Comparison of ENCODE assay signal across 11 cellular contexts in the genomic region with DNA sequence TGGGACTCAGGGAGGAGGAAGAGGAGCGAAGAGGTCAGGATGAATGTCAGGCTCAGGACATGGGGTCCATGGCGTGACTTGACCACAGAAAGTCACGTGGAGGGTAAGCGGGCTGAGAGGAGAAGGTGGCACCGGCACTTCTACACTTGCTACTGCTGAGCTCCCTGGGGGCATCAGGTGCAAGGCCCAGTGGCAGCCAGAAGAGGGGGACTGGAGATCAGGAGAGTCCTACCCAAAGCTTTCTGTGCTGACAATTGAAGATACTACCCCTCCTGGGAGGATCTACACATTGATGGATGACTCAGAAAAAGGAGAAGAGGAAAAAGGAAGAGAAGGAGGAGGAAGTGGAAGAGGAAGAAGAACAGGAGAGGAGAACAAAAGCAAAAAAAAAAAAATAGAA. TPM values are rescaled to one million over a fixed set of nuclear protein-coding genes. Genes with fewer than 3 reads are reported as not detected.
DNase-seq lines count a peak whose midpoint lies in the region; ATAC-seq and TF ChIP-seq lines count a peak whose summit lies in the region.
"Had no signal": no experiment of that assay in that cellular context is flagged by ENCODE, and none has a peak within 500 bp of the region (broad histone marks: within the 10 kb centered on the region; RNA-seq: fewer than 3 reads in every experiment).

No MANE protein-coding gene starts in this region.

- H3K27ac ChIP-seq in RWPE2 (ENCODE audit: poor library complexity, severe bottlenecking), result peak overlapping the region; percentile 7

- DNase-seq in NOMO-1 treated with DMSO at 0.1 percent for 48 hours (lab: John Stamatoyannopoulos, UW; ENCODE audit: unreplicated experiment) (peak; percentile 30), NOMO-1 treated with dmso at 0.1 percent for 144 hours (lab: John Stamatoyannopoulos, UW; ENCODE audit: unreplicated experiment) (no peak), HCEC 1CT (peak; percentile 7), RWPE2 (ENCODE audit: low spot score) (peak; percentile 47), kidney tubule cell (ENCODE audit: low spot score) (peak; percentile 28), H7 (no peak)
- DNase-seq in activated naive CD4-positive, alpha-beta T cell treated with anti-CD3 and anti-CD28 coated beads, Interleukin-2, amount 50 U/mL, for 16 hours, result no peak
- DNase-seq: hippocampal formation, mucosa of descending colon, NCI-H524 had no signal

- TF ChIP-seq CTCF in RWPE2 (IDR thresholded peaks at IDR 0.05; ENCODE audit: poor library complexity, severe bottlenecking), result no peak

- ATAC-seq in RWPE2 (ENCODE audit: low read depth), result no peak
- ATAC-seq in GM19035 (IDR thresholded peaks at IDR 0.05; ENCODE audit: unreplicated experiment), result no peak
- ATAC-seq: mucosa of descending colon had no signal

- peaks cover 37% of the 10 kb centered on the region for H3K4me1 ChIP-seq in RWPE2 (ENCODE audit: insufficient read depth, poor library complexity, severe bottlenecking)

- H3K36me3 ChIP-seq in RWPE2 (ENCODE audit: low read depth), result peaks cover 56% of the 10 kb centered on the region
- H3K36me3 ChIP-seq in H7 (replicated peaks; ENCODE audit: control insufficient read depth, insufficient read depth, low read length), result peaks cover 7% of the 10 kb centered on the region

- H3K4me3 ChIP-seq in RWPE2 (ENCODE audit: severe bottlenecking) (no peak overlapping the region), H7 (ENCODE audit: insufficient read depth, low read depth, low read length) (no peak overlapping the region)
- H3K4me3 ChIP-seq: mucosa of descending colon had no signal

- no peaks in the 10 kb centered on the region for H3K27me3 ChIP-seq in RWPE2 (ENCODE audit: insufficient read depth, poor library complexity, severe bottlenecking)
- no peaks in the 10 kb centered on the region for H3K27me3 ChIP-seq in H7 (ENCODE audit: control insufficient read depth, insufficient read depth, low read length)

- no peaks in the 10 kb centered on the region for H3K9me3 ChIP-seq in RWPE2 (ENCODE audit: severe bottlenecking)
- H3K9me3 ChIP-seq: mucosa of descending colon had no signal

RNA-seq across cellular contexts. Expression of a gene that starts 41.3 kb away (rescaled TPM):
- 1.7 and 3.3 TPM in 2 replicates for total RNA-seq in H7 (2014; rRNA removed; shearing (Covaris generic))

Comparison
In these comparisons a context has a peak if more than half of its experiments do, and no peak if none do; other contexts are left out.
1. DNase-seq: peak in NOMO-1 treated with DMSO at 0.1 percent for 48 hours (single experiment), HCEC 1CT (single experiment), RWPE2 (single experiment) and kidney tubule cell (single experiment); none in NOMO-1 treated with dmso at 0.1 percent for 144 hours (single experiment), H7 (single experiment) and activated naive CD4-positive, alpha-beta T cell treated with anti-CD3 and anti-CD28 coated beads, Interleukin-2, amount 50 U/mL, for 16 hours (single experiment).